ENCODE assay signal across 15 cellular contexts in the genomic region with DNA sequence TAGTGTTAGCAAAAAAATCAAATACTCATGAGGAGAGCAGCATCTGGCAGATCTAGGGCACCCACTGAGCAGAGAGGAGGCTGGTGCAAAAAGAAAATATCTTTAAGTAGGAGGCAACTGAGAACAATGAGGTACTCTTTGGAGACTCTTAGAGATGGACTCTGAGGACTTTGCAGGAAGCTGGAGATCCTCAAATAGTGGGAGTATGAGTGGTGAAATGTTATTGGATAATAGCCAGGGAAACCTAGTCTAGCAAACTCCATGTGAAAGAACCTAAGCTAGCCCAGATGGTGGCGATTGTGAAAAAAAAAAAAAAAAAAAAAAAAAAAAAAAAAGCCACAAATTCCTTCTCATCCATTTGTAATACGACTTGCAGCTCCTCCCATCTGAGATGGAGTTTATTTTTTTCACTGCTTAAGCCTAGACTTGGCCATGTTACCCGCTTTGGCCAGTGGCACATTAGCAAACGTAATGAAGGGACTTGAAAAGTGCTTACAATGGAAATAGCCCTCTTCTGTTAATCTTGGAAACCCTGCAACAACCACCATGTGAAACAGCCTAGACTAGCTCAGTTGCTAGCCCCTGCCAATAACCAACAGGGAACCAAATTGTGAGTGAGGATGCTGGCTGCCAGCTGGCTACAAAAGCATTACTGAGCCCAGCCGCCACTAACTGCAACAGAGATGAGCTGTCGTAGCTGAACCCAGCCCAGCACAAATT.
DNase-seq lines count a peak whose midpoint lies in the region; ATAC-seq and TF ChIP-seq lines count a peak whose summit lies in the region.
"Had no signal": no experiment of that assay in that cellular context is flagged by ENCODE, and none has a peak within 500 bp of the region (broad histone marks: within the 10 kb centered on the region; RNA-seq: fewer than 3 reads in every experiment).

No MANE protein-coding gene starts in this region.

- H3K27ac ChIP-seq in caudate nucleus (ENCODE audit: low read depth, low read length): no peak overlapping the region
- H3K27ac ChIP-seq: neutrophil, PC-9 had no signal

- no peak for TF ChIP-seq CTCF in HFF-Myc (IDR thresholded peaks at IDR 0.05; ENCODE audit: low read depth, low read length, missing control alignments)

- intact Hi-C loops in left ventricle myocardium superior (cut with micrococcal nuclease): no loop called here
- intact Hi-C loops in sciatic nerve (cut with DNase I): no loop called here

- peak; percentile 50 for DNase-seq in HFF-Myc (ENCODE audit: extremely low read depth, low read depth)
- DNase-seq in caudate nucleus (lab: John Stamatoyannopoulos, UW): peak in 34 of 61 donors; percentile 2 to 65 (median 11)
- DNase-seq in left ventricle myocardium superior: peak; percentile 80
- DNase-seq in sciatic nerve (ENCODE audit: low spot score): peak; percentile 64
- DNase-seq in effector CD4-positive, alpha-beta T cell: no peak
- DNase-seq: activated naive CD8-positive, alpha-beta T cell treated with anti-CD3 and anti-CD28 coated beads for 36 hours; CD4-positive, CD25-positive, alpha-beta regulatory T cell; NCI-H1930; PC-9; stimulated activated CD4-positive, alpha-beta T cell treated with anti-CD3 and anti-CD28 coated beads, Interleukin-1b, Interleukin-23, amount 100 ng/mL, for 48 hours had no signal

- H3K4me3 ChIP-seq in HFF-Myc (replicated peaks; ENCODE audit: low read depth, low read length): no peak overlapping the region
- H3K4me3 ChIP-seq: PC-9 had no signal

- ATAC-seq in left ventricle myocardium superior: peak; percentile 94
- ATAC-seq in sciatic nerve: peak; percentile 90
- no peak for ATAC-seq in HG03565 (IDR thresholded peaks at IDR 0.05; ENCODE audit: unreplicated experiment)
- ATAC-seq in GM18498 (IDR thresholded peaks at IDR 0.05; ENCODE audit: unreplicated experiment): no peak
- no peak for ATAC-seq in HG03135 (IDR thresholded peaks at IDR 0.05; ENCODE audit: unreplicated experiment)
- ATAC-seq: stimulated activated effector memory CD8-positive, alpha-beta T cell treated with anti-CD3 and anti-CD28 coated beads, Interleukin-12 subunit alpha, Interleukin-12 subunit beta, amount 100 ng/mL, for 72 hours had no signal

Comparison
In these comparisons a context has a peak if more than half of its experiments do, and no peak if none do; other contexts are left out.
1. ATAC-seq: peak in left ventricle myocardium superior (single experiment) and sciatic nerve (single experiment); none in HG03565 (single experiment), GM18498 (single experiment) and HG03135 (single experiment).